1 cellular context compared by ENCODE assay signal in the genomic region with DNA sequence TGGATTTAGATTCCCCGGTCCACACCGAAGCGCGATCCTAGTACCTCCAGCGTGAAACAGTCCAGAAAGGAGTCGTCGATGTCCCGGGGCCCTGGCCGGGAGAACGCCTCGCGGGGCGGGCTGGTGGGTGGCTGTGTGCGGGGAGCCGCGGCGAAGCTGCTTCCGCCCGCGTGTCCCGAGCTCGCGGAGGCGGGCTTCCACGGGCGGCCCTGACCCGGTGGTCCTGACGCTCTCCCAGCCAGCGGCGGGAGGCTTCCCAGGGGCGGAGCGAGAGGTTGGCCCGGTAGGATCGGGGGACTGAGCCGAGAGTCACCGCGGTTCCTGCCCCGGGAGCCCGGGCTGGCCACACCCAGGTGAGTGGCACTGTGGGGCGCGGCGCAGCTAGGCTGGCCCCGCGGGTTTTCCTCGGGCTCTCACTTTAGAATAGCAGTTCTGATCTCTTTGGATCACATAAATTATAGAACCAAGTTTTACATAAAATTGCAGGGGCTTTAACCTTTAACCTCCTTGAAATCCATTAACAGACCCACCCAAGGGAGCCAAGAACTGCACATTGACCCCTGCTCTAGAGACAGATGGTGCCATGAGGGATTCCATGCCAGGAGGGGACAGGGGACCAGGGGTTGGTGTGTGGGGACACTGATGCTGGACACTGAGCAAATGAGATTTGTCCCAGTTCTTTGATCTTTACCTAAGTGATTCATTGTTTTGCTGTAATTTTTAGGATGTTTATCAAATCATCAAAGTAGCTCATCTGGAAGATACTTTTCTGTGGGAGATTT.
TF ChIP-seq lines count a peak whose summit lies in the region.

No MANE protein-coding gene starts in this region.

TF ChIP-seq in H1, 55 proteins besides CTCF, POLR2A, EP300 and RAD21 (continued from another document):
- TF ChIP-seq E2F6 (IDR thresholded peaks at IDR 0.05) (peak; percentile 21; the same call in 1 of the 2 replicates), SP2 (IDR thresholded peaks at IDR 0.05; ENCODE audit: low read length) (no peak), KDM4A (IDR thresholded peaks at IDR 0.05; ENCODE audit: low read depth, low read length, severe bottlenecking) (peak; percentile 87), TBP (IDR thresholded peaks at IDR 0.05; ENCODE audit: low read depth, low read length) (peak; percentile 35; the same call in 1 of the 2 replicates), GTF2F1 (IDR thresholded peaks at IDR 0.05; ENCODE audit: borderline replicate concordance, low read depth, low read length) (no peak), HDAC6 (IDR thresholded peaks at IDR 0.05; ENCODE audit: low read depth, low read length) (no peak), CHD2 (IDR thresholded peaks at IDR 0.05; ENCODE audit: low read length) (no peak), GABPA (IDR thresholded peaks at IDR 0.05; ENCODE audit: borderline replicate concordance, insufficient read depth, low read length) (no peak), BRCA1 (IDR thresholded peaks at IDR 0.05; ENCODE audit: low read depth, low read length) (no peak), CTBP2 (IDR thresholded peaks at IDR 0.05; ENCODE audit: borderline replicate concordance, insufficient read depth, insufficient read length, low read length) (no peak), NANOG (IDR thresholded peaks at IDR 0.05; ENCODE audit: insufficient read depth, low read depth, low read length, poor library complexity, severe bottlenecking) (no peak), BACH1 (IDR thresholded peaks at IDR 0.05; ENCODE audit: low read length) (no peak), ASH2L (IDR thresholded peaks at IDR 0.05; ENCODE audit: low read length) (peak; percentile 42), ATF2 (IDR thresholded peaks at IDR 0.05; ENCODE audit: low read length) (no peak), RFX5 (IDR thresholded peaks at IDR 0.05; ENCODE audit: borderline replicate concordance, low read depth, low read length) (no peak), PHF8 (conservative IDR thresholded peaks at IDR 0.05; ENCODE audit: low read depth, low read length) (0 out of 2 replicates have a peak, but pooled peaks have one; percentile 18), TAF1 (IDR thresholded peaks at IDR 0.05; ENCODE audit: low read depth, low read length) (0 out of 2 replicates have a peak, but pooled peaks have one; percentile 37), SP1 (IDR thresholded peaks at IDR 0.05; ENCODE audit: low read depth, low read length) (no peak), CEBPB (IDR thresholded peaks at IDR 0.05; ENCODE audit: low read depth, low read length) (no peak)
